In genomic region chr7:102572320-102573245, GRCh38 we compare ENCODE assay signal across 8 cellular contexts. TPM values are rescaled to one million over a fixed set of nuclear protein-coding genes. Genes with fewer than 3 reads are reported as not detected.
DNase-seq lines count a peak whose midpoint lies in the region; ATAC-seq and TF ChIP-seq lines count a peak whose summit lies in the region.
"Not testable (repeated sequence)": the region's sequence is repeated elsewhere in the genome, so short reads cannot be mapped to it uniquely, and the experiment has no call there.

Gene POLR2J3, minus strand, starts transcription at chr7:102572583. Its CDS starts 62 bp downstream, at chr7:102572521.

- not testable (repeated sequence) for H3K4me1 Mint-ChIP-seq in T-helper 2 cell treated with Interferon-gamma antibody and Interleukin-4, amounts not matched to agents 5 μg/mL and 100 μg/mL, for 36 hours (ENCODE audit: low read depth)

- not testable (repeated sequence) for H3K9me3 ChIP-seq in DND-41 (ENCODE audit: insufficient read depth, low read length, severe bottlenecking); adrenal gland (replicated peaks in 1 of 3); neutrophil

- H3K27ac ChIP-seq in DND-41 (ENCODE audit: low read length) = peak within 1 kb of the TSS; percentile 84
- H3K27ac ChIP-seq in adrenal gland = peak within 1 kb of the TSS in 4 of 5 donors; percentile 48 to 81 (median 74)
- peak within 1 kb of the TSS; percentile 72 for H3K27ac ChIP-seq in neutrophil

- H2AFZ ChIP-seq in DND-41 (ENCODE audit: low read depth, low read length) = peak within 1 kb of the TSS; percentile 95

- peak in 1 of 2 donors; percentile 28 for TF ChIP-seq POLR2A in adrenal gland (IDR thresholded peaks at IDR 0.05)

- not testable (repeated sequence) for H3K36me3 ChIP-seq in DND-41 (ENCODE audit: insufficient read depth, low read length); adrenal gland (replicated peaks in 1 of 2); neutrophil

- H3K27me3 Mint-ChIP-seq in T-helper 2 cell treated with Interferon-gamma antibody and Interleukin-4, amounts not matched to agents 5 μg/mL and 100 μg/mL, for 36 hours (ENCODE audit: low read depth) = not testable (repeated sequence)

- intact Hi-C loops in adrenal gland (cut with DNase I); Right ventricle myocardium superior (cut with DNase I): not testable (repeated sequence)

- not testable (repeated sequence) for H3K9me3 Mint-ChIP-seq in T-helper 2 cell treated with Interferon-gamma antibody and Interleukin-4, amounts not matched to agents 5 μg/mL and 100 μg/mL, for 36 hours

- WGBS in adrenal gland, 4 donors = 0 to 1% (median 1%) methylated on average over 24 to 48 of the region's 61 CpGs; no CpG with 5 or more reads in 1 of the 4 donors

- H3K4me1 ChIP-seq in DND-41 (ENCODE audit: insufficient read depth, low read length); adrenal gland (replicated peaks in 1 of 2); neutrophil (ENCODE audit: control insufficient read depth in 1 of 2, insufficient read depth in 1 of 2, low read depth in 1 of 2, low read length in 1 of 2): not testable (repeated sequence)

- peak within 1 kb of the TSS; percentile 88 for H3K27ac Mint-ChIP-seq in T-helper 2 cell treated with Interferon-gamma antibody and Interleukin-4, amounts not matched to agents 5 μg/mL and 100 μg/mL, for 36 hours

- ATAC-seq in DND-41 (ENCODE audit: insufficient read depth, low read depth) (peak; percentile 94), GM21423 (IDR thresholded peaks at IDR 0.05; ENCODE audit: unreplicated experiment) (peak; percentile 94), HG03460 (IDR thresholded peaks at IDR 0.05; ENCODE audit: unreplicated experiment) (peak; percentile 94), Right ventricle myocardium superior (ENCODE audit: poor library complexity) (peak; percentile 97)

- peak within 1 kb of the TSS; percentile 73 for H3K9ac ChIP-seq in DND-41 (ENCODE audit: low read depth, low read length)

- peak within 1 kb of the TSS; percentile 90 for H3K4me3 Mint-ChIP-seq in T-helper 2 cell treated with Interferon-gamma antibody and Interleukin-4, amounts not matched to agents 5 μg/mL and 100 μg/mL, for 36 hours

- peak within 1 kb of the TSS; percentile 58 for H3K4me2 ChIP-seq in DND-41 (ENCODE audit: insufficient read depth, low read length)

- TF ChIP-seq CTCF in DND-41 (IDR thresholded peaks at IDR 0.05; ENCODE audit: borderline replicate concordance, extremely low read depth, low read length, poor library complexity, severe bottlenecking) (peak; percentile 57), adrenal gland (IDR thresholded peaks at IDR 0.05) (peak; percentile 13 to 67 (median 46)), neutrophil (IDR thresholded peaks at IDR 0.05) (peak; percentile 58)

- not testable (repeated sequence) for H4K20me1 ChIP-seq in DND-41 (ENCODE audit: insufficient read depth, low read length)

- not testable (repeated sequence) for H3K79me2 ChIP-seq in DND-41 (ENCODE audit: insufficient read depth, low read length)

- DNase-seq in DND-41 (peak; percentile 99), adrenal gland (peak; percentile 95 to 100 (median 95)), Right ventricle myocardium superior (peak; percentile 98)
- DNase-seq in T-helper 2 cell treated with Interferon-gamma antibody and Interleukin-4, amounts not matched to agents 5 μg/mL and 100 μg/mL, for 36 hours (ENCODE audit: low spot score) = peak; percentile 100
- DNase-seq in stimulated activated CD8-positive, alpha-beta memory T cell treated with anti-CD3 and anti-CD28 coated beads, Interleukin-4, amount 100 ng/mL, for 48 hours = peak; percentile 100

- H3K27me3 ChIP-seq in DND-41 (ENCODE audit: insufficient read depth, low read length, poor library complexity); adrenal gland; neutrophil: not testable (repeated sequence)

- not testable (repeated sequence) for H3K36me3 Mint-ChIP-seq in T-helper 2 cell treated with Interferon-gamma antibody and Interleukin-4, amounts not matched to agents 5 μg/mL and 100 μg/mL, for 36 hours (ENCODE audit: low read depth)

- H3K4me3 ChIP-seq in DND-41 (ENCODE audit: low read depth in 1 of 2, low read length in 2 of 2) (peak within 1 kb of the TSS; percentile 64 to 90; a peak in 3 of 4 replicates), adrenal gland (peak within 1 kb of the TSS; percentile 89 to 99 (median 94)), neutrophil (ENCODE audit: low read depth in 1 of 2, low read length in 1 of 2) (peak within 1 kb of the TSS; percentile 66 to 75)

RNA-seq across cellular contexts. Expression of gene POLR2J3, which starts in this region (rescaled TPM):
- total RNA-seq in adrenal gland (10 to 100 TPM in 7 of 8 donors, 1 to 10 TPM in 1; 2.0 to 37.4 (median 17.7) TPM), Right ventricle myocardium superior (12.0 TPM)
- 100 to 1,000 TPM in 2 of 3 donors, 10 to 100 TPM in 1; 47.0 to 221 (median 106) TPM for polyA plus RNA-seq in adrenal gland

Comparison
In these comparisons a context has a peak if more than half of its experiments do, and no peak if none do; other contexts are left out.
1. Peak in every context shown above with its lines: DNase-seq, ATAC-seq, H3K4me3 ChIP-seq and H3K27ac ChIP-seq.